Comparison of ENCODE assay signal across 8 cellular contexts in genomic region chr1:202806845-202807366, GRCh38. TPM values are rescaled to one million over a fixed set of nuclear protein-coding genes. Genes with fewer than 3 reads are reported as not detected.
A peak's percentile ranks its signal among the peaks of the same experiment; 100 is the strongest.
DNase-seq lines count a peak whose midpoint lies in the region; ATAC-seq and TF ChIP-seq lines count a peak whose summit lies in the region.

No MANE protein-coding gene starts in this region.

- H3K4me3 ChIP-seq in HUES6 (ENCODE audit: low read depth, low read length) (peak overlapping the region; percentile 99), esophagus muscularis mucosa (peak overlapping the region; percentile 92 to 98 (median 98))

- 0% methylated on average over 13 of the region's 44 CpGs for WGBS in esophagus muscularis mucosa

- peak overlapping the region; percentile 47 to 86 (median 77) for H3K27ac Mint-ChIP-seq in naive B cell
- peak overlapping the region; percentile 91 for H3K27ac Mint-ChIP-seq in type B pancreatic cell

- H3K9me3 Mint-ChIP-seq in naive B cell (no peaks in the 10 kb centered on the region), type B pancreatic cell (no peaks in the 10 kb centered on the region)

- peaks cover 43 to 56% (median 46%) of the 10 kb centered on the region in 3 donors for H3K4me1 Mint-ChIP-seq in naive B cell
- H3K4me1 Mint-ChIP-seq in type B pancreatic cell (ENCODE audit: unreplicated experiment), result peaks cover 53% of the 10 kb centered on the region

- H3K36me3 Mint-ChIP-seq in naive B cell (no peaks in the 10 kb centered on the region), type B pancreatic cell (no peaks in the 10 kb centered on the region)

- H3K9me3 ChIP-seq in HUES6 (ENCODE audit: control insufficient read depth, insufficient read depth, low read depth, low read length), result no peaks in the 10 kb centered on the region
- H3K9me3 ChIP-seq in esophagus muscularis mucosa, result no peaks in the 10 kb centered on the region

- DNase-seq in activated CD4-positive, alpha-beta T cell treated with anti-CD3 and anti-CD28 coated beads, Interleukin-2, amount 50 U/mL, for 48 hours, result peak; percentile 29 to 51
- DNase-seq in esophagus muscularis mucosa (ENCODE audit: extremely low spot score) (no peak), naive B cell (peak; percentile 15), type B pancreatic cell (ENCODE audit: extremely low spot score, unreplicated experiment) (no peak), epidermal melanocyte (ENCODE audit: insufficient read length, low spot score) (no peak), NCI-H2196 treated with DMSO at 0.1 percent for 48 hours (lab: John Stamatoyannopoulos, UW; ENCODE audit: unreplicated experiment) (no peak)

- H3K4me1 ChIP-seq in HUES6 (ENCODE audit: control insufficient read depth, insufficient read depth, low read length), result peaks cover 47% of the 10 kb centered on the region
- peaks cover 14 to 72% (median 65%) of the 10 kb centered on the region in 4 donors for H3K4me1 ChIP-seq in esophagus muscularis mucosa

- no peak for TF ChIP-seq CTCF in C4-2B (conservative IDR thresholded peaks at IDR 0.05)
- no peak for TF ChIP-seq CTCF in esophagus muscularis mucosa (IDR thresholded peaks at IDR 0.05)
- no peak for TF ChIP-seq CTCF in type B pancreatic cell (conservative IDR thresholded peaks at IDR 0.05)

- ATAC-seq in naive B cell (ENCODE audit: low read depth in 2 of 2), result peak in 1 of 2 donors; percentile 1

- H3K36me3 ChIP-seq in HUES6 (ENCODE audit: control insufficient read depth, insufficient read depth, low read length) (no peaks in the 10 kb centered on the region), esophagus muscularis mucosa (no peaks in the 10 kb centered on the region)

- no peak for TF ChIP-seq POLR2A in esophagus muscularis mucosa (IDR thresholded peaks at IDR 0.05; ENCODE audit: low read depth)

- H3K4me3 Mint-ChIP-seq in naive B cell, result peak overlapping the region; percentile 80 to 97 (median 91)
- H3K4me3 Mint-ChIP-seq in type B pancreatic cell, result peak overlapping the region; percentile 93

- peak overlapping the region; percentile 96 for H3K9ac ChIP-seq in HUES6 (ENCODE audit: low read length)

- TF ChIP-seq EP300 in esophagus muscularis mucosa (IDR thresholded peaks at IDR 0.05), result no peak

- intact Hi-C loops in esophagus muscularis mucosa (cut with DNase I), result no loop called here

- H3K27me3 ChIP-seq in HUES6 (ENCODE audit: control insufficient read depth, insufficient read depth, low read length) (peaks cover 14% of the 10 kb centered on the region), esophagus muscularis mucosa (no peaks in the 10 kb centered on the region)

- H3K27ac ChIP-seq in C4-2B (peak overlapping the region; percentile 72), HUES6 (ENCODE audit: low read depth, low read length) (peak overlapping the region; percentile 75; the same call in 1 of the 2 replicates), esophagus muscularis mucosa (replicated peaks in 1 of 4) (peak overlapping the region; percentile 85 to 90 (median 90))

- H3K27me3 Mint-ChIP-seq in naive B cell (peaks cover 0 to 6% (median 0%) of the 10 kb centered on the region in 3 donors), type B pancreatic cell (peaks cover 5% of the 10 kb centered on the region)

RNA-seq across cellular contexts. Expression of gene KDM5B, which starts 1.3 kb away (rescaled TPM):
- total RNA-seq in esophagus muscularis mucosa (10 to 100 TPM; 21.4 to 34.9 (median 31.8) TPM), type B pancreatic cell (ENCODE audit: low replicate concordance) (165 and 182 TPM in 2 replicates)
- 10 to 100 TPM in 5 of 6 donors, 1 to 10 TPM in 1; 4.1 to 24.4 (median 17.1) TPM for polyA plus RNA-seq in naive B cell (ENCODE audit: low read depth in 6 of 6)

RNA-seq across cellular contexts. Expression of gene PCAT6, which starts 3.8 kb away (rescaled TPM):
- total RNA-seq in esophagus muscularis mucosa, result not detected
- under 1 TPM in 1 of 6 donors, not detected in 5; 0.83 TPM for polyA plus RNA-seq in naive B cell (ENCODE audit: low read depth in 6 of 6)
- 7.9 and 13.9 TPM in 2 replicates for total RNA-seq in type B pancreatic cell (ENCODE audit: low replicate concordance)

Comparison
In these comparisons a context has a peak if more than half of its experiments do, and no peak if none do; other contexts are left out.
1. DNase-seq: peak in activated CD4-positive, alpha-beta T cell treated with anti-CD3 and anti-CD28 coated beads, Interleukin-2, amount 50 U/mL, for 48 hours (2 of 2) and naive B cell (single experiment); none in esophagus muscularis mucosa (single experiment), type B pancreatic cell (single experiment), epidermal melanocyte (single experiment) and NCI-H2196 treated with DMSO at 0.1 percent for 48 hours (single experiment).
2. Peak in every context shown above with its lines, with median percentiles within 50 percentile points of each other: H3K27ac ChIP-seq.